8 cellular contexts compared by ENCODE assay signal in genomic region chr6:5260661-5261544, GRCh38. TPM values are rescaled to one million over a fixed set of nuclear protein-coding genes. Genes with fewer than 3 reads are reported as not detected.
DNase-seq lines count a peak whose midpoint lies in the region; ATAC-seq, FAIRE-seq and TF ChIP-seq lines count a peak whose summit lies in the region.

Gene FARS2 (plus strand): TSS chr6:5261513.
Gene LYRM4 (minus strand): TSS chr6:5260950. CDS start chr6:5260733, 217 bp downstream.

- H3K9me3 ChIP-seq in mammary epithelial cell (replicated peaks; ENCODE audit: insufficient read depth, low read length) = no peaks in the 10 kb centered on the region
- no peaks in the 10 kb centered on the region for H3K9me3 ChIP-seq in small intestine (ENCODE audit: control insufficient read depth, low read depth)

- FAIRE-seq in small intestine (lab: Jason Lieb, UNC) = no peak

- H3K27ac ChIP-seq in mammary epithelial cell (ENCODE audit: insufficient read depth, low read depth, low read length) (peak within 1 kb of the TSS; percentile 96), small intestine (ENCODE audit: low read depth in 1 of 2, low read length in 1 of 2) (peak within 1 kb of the TSS; percentile 93 to 100)

- peak; percentile 85 for DNase-seq in ACHN
- DNase-seq in NCI-H2227 (lab: John Stamatoyannopoulos, UW; ENCODE audit: unreplicated experiment) = peak; percentile 92
- DNase-seq in mammary epithelial cell = peak; percentile 90
- peak; percentile 94 for DNase-seq in iPS-NIHi11 (ENCODE audit: low spot score)
- peak; percentile 92 for DNase-seq in small intestine

- peak within 1 kb of the TSS; percentile 92 for H2AFZ ChIP-seq in mammary epithelial cell (ENCODE audit: low read depth, low read length)

- peaks cover 81% of the 10 kb centered on the region for H3K79me2 ChIP-seq in mammary epithelial cell (ENCODE audit: insufficient read depth, low read length)

- H3K4me1 ChIP-seq in mammary epithelial cell (ENCODE audit: insufficient read depth, low read length) = peaks cover 19% of the 10 kb centered on the region
- no peaks in the 10 kb centered on the region for H3K4me1 ChIP-seq in small intestine (ENCODE audit: control insufficient read depth in 2 of 2, insufficient read depth in 1 of 2, low read depth in 1 of 2, low read length in 1 of 2)

- H3K27me3 ChIP-seq in mammary epithelial cell (ENCODE audit: insufficient read depth, low read length) = no peaks in the 10 kb centered on the region
- H3K27me3 ChIP-seq in small intestine (ENCODE audit: control insufficient read depth in 2 of 2, insufficient read depth in 2 of 2, low read length in 2 of 2) = no peaks in the 10 kb centered on the region

- CTCF ChIA-PET in mammary epithelial cell (lab: Charles Lee; ENCODE audit: low non-redundant PET) = no interaction called here

- ATAC-seq in GM18873 (IDR thresholded peaks at IDR 0.05; ENCODE audit: low FRiP score, unreplicated experiment) (peak; percentile 74), HG03135 (IDR thresholded peaks at IDR 0.05; ENCODE audit: unreplicated experiment) (peak; percentile 77)

- peak within 1 kb of the TSS; percentile 99 for H3K9ac ChIP-seq in mammary epithelial cell (ENCODE audit: insufficient read depth, low read length)

- in situ Hi-C loops in ACHN (cut with HindIII; ENCODE audit: low pct_ligation_motif_present, low pct_unique_long_range_greater_than_20kb, low sequenced_read_pairs) (no loop called here), mammary epithelial cell (cut with MboI; ENCODE audit: low sequenced_read_pairs in 2 of 2) (no loop called here)

- intact Hi-C loops in mammary epithelial cell (cut with micrococcal nuclease) = loop anchor here (1.0 to 5.0 kb wide), 2 partner anchors 42 to 119 kb away; no protein-coding TSS in a partner anchor

- under 1% methylated on average over 45 of the region's 85 CpGs for WGBS in mammary epithelial cell (ENCODE audit: low coverage, missing lambda C conversion rate)
- WGBS in small intestine, 3 donors = 0% methylated on average over 75 to 85 of the region's 85 CpGs

- H3K36me3 ChIP-seq in mammary epithelial cell (ENCODE audit: insufficient read depth, low read length) (peaks cover 2% of the 10 kb centered on the region), small intestine (ENCODE audit: control insufficient read depth in 2 of 2, insufficient read depth in 2 of 2, low read length in 2 of 2) (no peaks in the 10 kb centered on the region)

- H3K4me2 ChIP-seq in mammary epithelial cell (ENCODE audit: insufficient read depth, low read depth, low read length) = peak within 1 kb of the TSS; percentile 89

- H3K4me3 ChIP-seq in WI38 (ENCODE audit: low read depth, low read length) (peak within 1 kb of the TSS; percentile 91), mammary epithelial cell (replicated peaks in 1 of 3; ENCODE audit: insufficient read depth in 1 of 3, low read depth in 2 of 3, low read length in 3 of 3) (peak within 1 kb of the TSS; percentile 77 to 90 (median 84)), small intestine (ENCODE audit: low read depth in 1 of 2, low read length in 2 of 2) (peak within 1 kb of the TSS; percentile 73 to 93)

- TF ChIP-seq CTCF in WI38 (IDR thresholded peaks at IDR 0.05; ENCODE audit: low read depth, low read length) (no peak), mammary epithelial cell (conservative IDR thresholded peaks at IDR 0.05 in 1 of 2, IDR thresholded peaks at IDR 0.05 in 1 of 2; ENCODE audit: extremely low read depth in 1 of 2, insufficient read depth in 1 of 2, low read depth in 1 of 2, low read length in 2 of 2) (peak in 1 of 2 donors; percentile 32)

- no TSS peak for BruUV-seq in mammary epithelial cell (replicated peaks; lab: Mats Ljungman, UMichigan)

- H4K20me1 ChIP-seq in mammary epithelial cell (ENCODE audit: insufficient read depth, low read length) = no peaks in the 10 kb centered on the region

- dilution Hi-C loops in mammary epithelial cell (cut with HindIII; ENCODE audit: low sequenced_read_pairs) = no loop called here

RNA-seq across cellular contexts. Expression of gene FARS2, which starts in this region (rescaled TPM):
- total RNA-seq in mammary epithelial cell = 10 to 100 TPM; 18.0 to 32.2 TPM
- polyA plus RNA-seq in mammary epithelial cell (21.8 TPM), small intestine (10 to 100 TPM in 1 of 3 donors, 1 to 10 TPM in 2; 6.0 to 16.6 (median 8.1) TPM)
- polyA minus RNA-seq in mammary epithelial cell = 75.5 TPM

RNA-seq across cellular contexts. Expression of gene LYRM4, which starts in this region (rescaled TPM):
- 10 to 100 TPM; 13.7 to 42.3 TPM for total RNA-seq in mammary epithelial cell
- polyA plus RNA-seq in mammary epithelial cell = 35.1 TPM
- polyA minus RNA-seq in mammary epithelial cell = 23.7 TPM
- 10 to 100 TPM in 1 of 3 donors, 1 to 10 TPM in 2; 6.5 to 20.2 (median 8.4) TPM for polyA plus RNA-seq in small intestine

Comparison
In these comparisons a context has a peak if more than half of its experiments do, and no peak if none do; other contexts are left out.
1. Peak in every context shown above with its lines: DNase-seq, ATAC-seq, H3K4me3 ChIP-seq and H3K27ac ChIP-seq.